Comparison of ENCODE assay signal across 26 cellular contexts in the genomic region with DNA sequence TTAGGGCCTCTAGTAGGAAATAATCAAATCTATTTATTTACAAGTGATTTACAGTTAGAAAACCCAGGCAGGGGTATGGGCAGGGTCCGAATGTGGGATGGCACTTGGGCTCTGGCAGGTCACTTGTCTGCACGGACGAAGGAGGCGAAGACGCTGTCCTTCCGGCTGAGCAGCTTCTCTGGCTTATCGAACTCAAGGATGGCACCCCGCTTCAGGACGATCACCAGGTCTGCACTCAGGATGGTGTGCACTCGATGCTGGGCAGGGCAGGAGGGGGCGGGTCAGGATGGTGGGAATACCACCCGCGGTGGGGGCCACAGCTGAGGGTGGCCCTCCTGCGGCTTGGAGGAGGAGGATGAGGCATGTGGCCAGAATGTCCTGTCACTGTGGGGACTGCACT. TPM values are rescaled to one million over a fixed set of nuclear protein-coding genes. Genes with fewer than 3 reads are reported as not detected.
"Had no signal": no experiment of that assay in that cellular context is flagged by ENCODE, and none has a peak within 500 bp of the region (broad histone marks: within the 10 kb centered on the region; RNA-seq: fewer than 3 reads in every experiment).

No MANE protein-coding gene starts in this region.

- H3K4me1 ChIP-seq: prostate gland had no signal

- H3K9me3 Mint-ChIP-seq: naive thymus-derived CD8-positive, alpha-beta T cell; nephron; neural crest cell; stimulated activated effector memory CD8-positive, alpha-beta T cell treated with anti-CD3 and anti-CD28 coated beads, Interleukin-12 subunit alpha, Interleukin-12 subunit beta, amount 100 ng/mL, for 72 hours; stimulated activated naive CD8-positive, alpha-beta T cell treated with anti-CD3 and anti-CD28 coated beads, Interleukin-15, amount 100 ng/mL, for 72 hours; type B pancreatic cell had no signal

- H3K4me3 ChIP-seq: lower lobe of right lung, ovary, prostate gland, skin epidermis, tibial nerve, uterus had no signal

- H3K27me3 Mint-ChIP-seq: naive thymus-derived CD8-positive, alpha-beta T cell had no signal

- H3K27me3 ChIP-seq: ovary, uterus had no signal

- H3K27ac ChIP-seq: lower lobe of right lung, ovary, prostate gland, skin epidermis, tibial nerve, uterus had no signal

- ATAC-seq: left cardiac atrium; left lobe of liver; left ventricle myocardium superior; lower lobe of right lung; naive thymus-derived CD8-positive, alpha-beta T cell; right cardiac atrium; sciatic nerve; stimulated activated effector memory CD8-positive, alpha-beta T cell treated with anti-CD3 and anti-CD28 coated beads, Interleukin-12 subunit alpha, Interleukin-12 subunit beta, amount 100 ng/mL, for 72 hours; stimulated activated naive CD8-positive, alpha-beta T cell treated with anti-CD3 and anti-CD28 coated beads, Interleukin-15, amount 100 ng/mL, for 72 hours had no signal

- H3K36me3 Mint-ChIP-seq: naive thymus-derived CD8-positive, alpha-beta T cell; type B pancreatic cell had no signal

- H3K36me3 ChIP-seq: lower lobe of right lung, ovary, prostate gland, tibial nerve, uterus had no signal

- DNase-seq: hippocampal formation; kidney glomerular epithelial cell; left cardiac atrium; left ventricle myocardium superior; lower lobe of right lung; mammary epithelial cell; mesenchymal stem cell; naive thymus-derived CD8-positive, alpha-beta T cell; ovary; retina; right cardiac atrium; stimulated activated CD4-positive, alpha-beta T cell treated with anti-CD3 and anti-CD28 coated beads, Interleukin-4, amount 100 ng/mL, for 24 hours; stimulated activated naive CD4-positive, alpha-beta T cell treated with Interleukin-2 at 50 U/mL for 16 hours; stimulated activated naive CD8-positive, alpha-beta T cell treated with anti-CD3 and anti-CD28 coated beads, Interleukin-15, amount 100 ng/mL, for 72 hours; substantia nigra; uterus had no signal

- H3K4me3 Mint-ChIP-seq: naive thymus-derived CD8-positive, alpha-beta T cell; nephron; stimulated activated effector memory CD8-positive, alpha-beta T cell treated with anti-CD3 and anti-CD28 coated beads, Interleukin-12 subunit alpha, Interleukin-12 subunit beta, amount 100 ng/mL, for 72 hours; stimulated activated naive CD8-positive, alpha-beta T cell treated with anti-CD3 and anti-CD28 coated beads, Interleukin-15, amount 100 ng/mL, for 72 hours; type B pancreatic cell had no signal

- H3K9me3 ChIP-seq: lower lobe of right lung, ovary, prostate gland, tibial nerve, uterus had no signal

- FAIRE-seq: keratinocyte had no signal

- H3K4me1 Mint-ChIP-seq: nephron had no signal

- H3K27ac Mint-ChIP-seq: naive thymus-derived CD8-positive, alpha-beta T cell; nephron; stimulated activated effector memory CD8-positive, alpha-beta T cell treated with anti-CD3 and anti-CD28 coated beads, Interleukin-12 subunit alpha, Interleukin-12 subunit beta, amount 100 ng/mL, for 72 hours; stimulated activated naive CD8-positive, alpha-beta T cell treated with anti-CD3 and anti-CD28 coated beads, Interleukin-15, amount 100 ng/mL, for 72 hours; type B pancreatic cell had no signal

RNA-seq across cellular contexts. Expression of a gene that starts 4.4 kb away (rescaled TPM):
- total RNA-seq: mammary epithelial cell had no signal
- polyA plus RNA-seq: naive thymus-derived CD8-positive, alpha-beta T cell had no signal
